22 cellular contexts compared by ENCODE assay signal in genomic region chr13:90448466-90449037, GRCh38.
DNase-seq lines count a peak whose midpoint lies in the region; ATAC-seq and TF ChIP-seq lines count a peak whose summit lies in the region.
"Had no signal": no experiment of that assay in that cellular context is flagged by ENCODE, and none has a peak within 500 bp of the region (broad histone marks: within the 10 kb centered on the region; RNA-seq: fewer than 3 reads in every experiment).

No MANE protein-coding gene starts in this region.

- H3K36me3 ChIP-seq in breast epithelium (no peaks in the 10 kb centered on the region), neural progenitor cell (no peaks in the 10 kb centered on the region)
- H3K36me3 ChIP-seq: BE2C, right atrium auricular region had no signal

- no peaks in the 10 kb centered on the region for H3F3A ChIP-seq in neural progenitor cell (ENCODE audit: low read depth)

- in situ Hi-C loops in astrocyte of the cerebellum (cut with HindIII; ENCODE audit: low sequenced_read_pairs): no loop called here

- H3K4me1 ChIP-seq in breast epithelium: no peaks in the 10 kb centered on the region
- no peaks in the 10 kb centered on the region for H3K4me1 ChIP-seq in neural progenitor cell
- H3K4me1 ChIP-seq: BE2C, right atrium auricular region had no signal

- H3K36me3 Mint-ChIP-seq in MCF 10A (ENCODE audit: insufficient read depth, unreplicated experiment): peaks cover 9% of the 10 kb centered on the region
- peaks cover 2% of the 10 kb centered on the region for H3K36me3 Mint-ChIP-seq in neural progenitor cell

- H3K27ac Mint-ChIP-seq in MCF 10A (ENCODE audit: low read depth, unreplicated experiment) (peak overlapping the region; percentile 77), neural progenitor cell (no peak overlapping the region)
- H3K27ac Mint-ChIP-seq: activated CD4-positive, alpha-beta memory T cell treated with anti-CD3 and anti-CD28 coated beads, Interleukin-2, amount 10 ng/mL, durations not matched to agents 7 days and 5 days had no signal

- H3K27me3 Mint-ChIP-seq in MCF 10A (ENCODE audit: insufficient read depth, unreplicated experiment): no peaks in the 10 kb centered on the region
- H3K27me3 Mint-ChIP-seq in neural progenitor cell (ENCODE audit: insufficient read depth, low read depth): peaks cover 7% of the 10 kb centered on the region
- H3K27me3 Mint-ChIP-seq: activated CD4-positive, alpha-beta memory T cell treated with anti-CD3 and anti-CD28 coated beads, Interleukin-2, amount 10 ng/mL, durations not matched to agents 7 days and 5 days had no signal

- H3K4me2 ChIP-seq in neural progenitor cell: no peak overlapping the region

- no peak overlapping the region for H3K4me3 ChIP-seq in breast epithelium
- no peak overlapping the region for H3K4me3 ChIP-seq in astrocyte of the cerebellum (ENCODE audit: low read depth, low read length)
- no peak overlapping the region for H3K4me3 ChIP-seq in fibroblast of pulmonary artery (replicated peaks; ENCODE audit: low read depth, low read length)
- no peak overlapping the region for H3K4me3 ChIP-seq in neural progenitor cell
- H3K4me3 ChIP-seq: right atrium auricular region had no signal

- no peaks in the 10 kb centered on the region for H3K9me3 ChIP-seq in breast epithelium
- no peaks in the 10 kb centered on the region for H3K9me3 ChIP-seq in neural progenitor cell (ENCODE audit: low read depth)
- H3K9me3 ChIP-seq: BE2C, right atrium auricular region had no signal

- H3K27ac ChIP-seq in breast epithelium (no peak overlapping the region), neural progenitor cell (no peak overlapping the region)
- H3K27ac ChIP-seq: 22Rv1, right atrium auricular region had no signal

- TF ChIP-seq POLR2A in breast epithelium (IDR thresholded peaks at IDR 0.05) (no peak), GM18505 (IDR thresholded peaks at IDR 0.05; ENCODE audit: borderline replicate concordance, extremely low read depth, insufficient read depth, insufficient read length) (no peak)

- no peak overlapping the region for H2AFZ ChIP-seq in neural progenitor cell (replicated peaks)

- H3K9ac ChIP-seq in neural progenitor cell: no peak overlapping the region

- no TSS peak for BruUV-seq in MCF 10A (replicated peaks; lab: Mats Ljungman, UMichigan)

- H3K9me3 Mint-ChIP-seq in MCF 10A (ENCODE audit: unreplicated experiment): peaks cover 10% of the 10 kb centered on the region
- peaks cover 9% of the 10 kb centered on the region for H3K9me3 Mint-ChIP-seq in neural progenitor cell

- no peak overlapping the region for H3K4me3 Mint-ChIP-seq in MCF 10A (ENCODE audit: unreplicated experiment)
- no peak overlapping the region for H3K4me3 Mint-ChIP-seq in neural progenitor cell
- H3K4me3 Mint-ChIP-seq: activated CD4-positive, alpha-beta memory T cell treated with anti-CD3 and anti-CD28 coated beads, Interleukin-2, amount 10 ng/mL, durations not matched to agents 7 days and 5 days had no signal

- ATAC-seq in GM18867 (IDR thresholded peaks at IDR 0.05; ENCODE audit: unreplicated experiment): no peak
- no peak for ATAC-seq in GM18505 (IDR thresholded peaks at IDR 0.05; ENCODE audit: unreplicated experiment)
- ATAC-seq: Right ventricle myocardium inferior had no signal

- no peaks in the 10 kb centered on the region for H4K20me1 ChIP-seq in neural progenitor cell (ENCODE audit: low read depth)

- intact Hi-C loops in MCF 10A (cut with micrococcal nuclease): no loop called here
- intact Hi-C loops in breast epithelium (cut with DNase I; ENCODE audit: low total_unique reads): no loop called here

- CTCF ChIA-PET in MCF 10A (lab: Yijun Ruan, JAX): no interaction called here

- H3K27me3 ChIP-seq in breast epithelium (no peaks in the 10 kb centered on the region), neural progenitor cell (no peaks in the 10 kb centered on the region)
- H3K27me3 ChIP-seq: BE2C, right atrium auricular region had no signal

- H3K79me2 ChIP-seq in neural progenitor cell (ENCODE audit: low read depth): no peaks in the 10 kb centered on the region

- POLR2A ChIA-PET in MCF 10A (lab: Yijun Ruan, JAX): interaction anchor here (0.8 kb wide), 1 partner anchor 49 kb away, joined by 3 read pairs; no protein-coding TSS in a partner anchor

- DNase-seq in MCF 10A (ENCODE audit: unreplicated experiment) (no peak), breast epithelium (ENCODE audit: low spot score in 2 of 2) (no peak), astrocyte of the cerebellum (ENCODE audit: low read depth) (peak; percentile 26), fibroblast of pulmonary artery (ENCODE audit: low read depth) (peak; percentile 62), DMS153 treated with DMSO at 0.1 percent for 48 hours (lab: John Stamatoyannopoulos, UW; ENCODE audit: unreplicated experiment) (no peak), neural progenitor cell (ENCODE audit: low spot score) (no peak)
- DNase-seq: activated CD4-positive, alpha-beta memory T cell treated with anti-CD3 and anti-CD28 coated beads, Interleukin-2, amount 10 ng/mL, durations not matched to agents 7 days and 5 days; activated CD4-positive, CD25-positive, alpha-beta regulatory T cell; activated effector memory CD4-positive, alpha-beta T cell treated with anti-CD3 and anti-CD28 coated beads, Interleukin-2, amount 50 U/mL, for 16 hours; BE2C; cerebellar nuclear complex; effector memory CD4-positive, alpha-beta T cell; GOT3; NCI-H187; NCI-H748 treated with DMSO at 0.1 percent for 48 hours; stimulated activated CD4-positive, alpha-beta T cell treated with anti-CD3 and anti-CD28 coated beads, Interleukin-4, amount 100 ng/mL, for 24 hours; stimulated activated naive CD4-positive, alpha-beta T cell treated with Interleukin-2 at 50 U/mL for 16 hours had no signal

- TF ChIP-seq CTCF in MCF 10A (IDR thresholded peaks at IDR 0.05; ENCODE audit: unreplicated experiment) (no peak), breast epithelium (IDR thresholded peaks at IDR 0.05) (no peak), astrocyte of the cerebellum (IDR thresholded peaks at IDR 0.05; ENCODE audit: low read depth, low read length, missing control alignments) (no peak), fibroblast of pulmonary artery (IDR thresholded peaks at IDR 0.05; ENCODE audit: low read length, missing control alignments) (no peak), neural progenitor cell (IDR thresholded peaks at IDR 0.05) (no peak)

- peaks cover 32% of the 10 kb centered on the region for H3K4me1 Mint-ChIP-seq in MCF 10A (ENCODE audit: insufficient read depth, unreplicated experiment)
- peaks cover 15% of the 10 kb centered on the region for H3K4me1 Mint-ChIP-seq in neural progenitor cell
- H3K4me1 Mint-ChIP-seq: activated CD4-positive, alpha-beta memory T cell treated with anti-CD3 and anti-CD28 coated beads, Interleukin-2, amount 10 ng/mL, durations not matched to agents 7 days and 5 days had no signal

Comparison
In these comparisons a context has a peak if more than half of its experiments do, and no peak if none do; other contexts are left out.
1. DNase-seq: peak in astrocyte of the cerebellum (single experiment) and fibroblast of pulmonary artery (single experiment); none in MCF 10A (single experiment), breast epithelium (0 of 2), DMS153 treated with DMSO at 0.1 percent for 48 hours (single experiment) and neural progenitor cell (single experiment).